11 cellular contexts compared by ENCODE assay signal in genomic region chr2:54470241-54470938, GRCh38. TPM values are rescaled to one million over a fixed set of nuclear protein-coding genes. Genes with fewer than 3 reads are reported as not detected.
DNase-seq lines count a peak whose midpoint lies in the region; ATAC-seq, FAIRE-seq and TF ChIP-seq lines count a peak whose summit lies in the region.
"Had no signal": no experiment of that assay in that cellular context is flagged by ENCODE, and none has a peak within 500 bp of the region (broad histone marks: within the 10 kb centered on the region; RNA-seq: fewer than 3 reads in every experiment).

No MANE protein-coding gene starts in this region.

- H3K9ac ChIP-seq in BLaER1 treated with 17β-estradiol and CSF1 and Interleukin-3, amounts not matched to agents 10 nM and 100 nM: no peak overlapping the region
- H3K9ac ChIP-seq in rectal smooth muscle tissue (ENCODE audit: low read length): no peak overlapping the region

- 40% methylated on average over 7 of the region's 7 CpGs for WGBS in prostate gland

- ATAC-seq in HG02678 (IDR thresholded peaks at IDR 0.05; ENCODE audit: unreplicated experiment): no peak

- no peak overlapping the region for H3K4me3 ChIP-seq in BLaER1 treated with 17β-estradiol and CSF1 and Interleukin-3, amounts not matched to agents 10 nM and 100 nM
- H3K4me3 ChIP-seq in fibroblast of villous mesenchyme (ENCODE audit: low read depth, low read length): no peak overlapping the region
- H3K4me3 ChIP-seq in rectal smooth muscle tissue (ENCODE audit: low read length): no peak overlapping the region
- H3K4me3 ChIP-seq in prostate gland: no peak overlapping the region

- no peaks in the 10 kb centered on the region for H3K9me3 ChIP-seq in BLaER1 treated with 17β-estradiol and CSF1 and Interleukin-3, amounts not matched to agents 10 nM and 100 nM (replicated peaks in 1 of 11)
- H3K9me3 ChIP-seq in prostate gland: no peaks in the 10 kb centered on the region

- no peak overlapping the region; a peak in 1 of 22 replicates for H3K27ac ChIP-seq in BLaER1 treated with 17β-estradiol and CSF1 and Interleukin-3, amounts not matched to agents 10 nM and 100 nM
- H3K27ac ChIP-seq in rectal smooth muscle tissue (ENCODE audit: low read depth, low read length) (peak overlapping the region; percentile 14), prostate gland (peak overlapping the region in 1 of 2 donors; percentile 18)

- H4K20me1 ChIP-seq in BLaER1 treated with 17β-estradiol and CSF1 and Interleukin-3, amounts not matched to agents 10 nM and 100 nM: no peaks in the 10 kb centered on the region

- intact Hi-C loops in prostate gland (cut with DNase I): no loop called here

- DNase-seq in RPMI7951 (ENCODE audit: low read depth): peak; percentile 75
- peak; percentile 84 for DNase-seq in fibroblast of villous mesenchyme (ENCODE audit: low read depth)
- DNase-seq in prostate gland (ENCODE audit: low spot score): no peak
- DNase-seq in D721Med (ENCODE audit: insufficient read length, low spot score): no peak
- no peak for DNase-seq in globus pallidus (ENCODE audit: low spot score)
- DNase-seq: activated CD4-positive, alpha-beta T cell treated with anti-CD3 and anti-CD28 coated beads for 48 hours; stimulated activated CD4-positive, alpha-beta T cell treated with anti-CD3 and anti-CD28 coated beads, Interleukin-1b, Interleukin-23, amount 100 ng/mL, for 48 hours had no signal

- H3K36me3 ChIP-seq in BLaER1 treated with 17β-estradiol and CSF1 and Interleukin-3, amounts not matched to agents 10 nM and 100 nM: no peaks in the 10 kb centered on the region
- H3K36me3 ChIP-seq in rectal smooth muscle tissue (ENCODE audit: control insufficient read depth, insufficient read depth, low read length) (no peaks in the 10 kb centered on the region), prostate gland (no peaks in the 10 kb centered on the region)

- no peak for FAIRE-seq in D721Med (lab: Jason Lieb, UNC)
- FAIRE-seq: islet of Langerhans had no signal

- H3K4me2 ChIP-seq in BLaER1 treated with 17β-estradiol and CSF1 and Interleukin-3, amounts not matched to agents 10 nM and 100 nM: peak overlapping the region in 7 of 11 experiments; percentile 32 to 66 (median 44); a peak in 8 of 22 replicates

- no peaks in the 10 kb centered on the region for H3K27me3 ChIP-seq in BLaER1 treated with 17β-estradiol and CSF1 and Interleukin-3, amounts not matched to agents 10 nM and 100 nM
- no peaks in the 10 kb centered on the region for H3K27me3 ChIP-seq in rectal smooth muscle tissue (ENCODE audit: control insufficient read depth, insufficient read depth, low read length)
- no peaks in the 10 kb centered on the region for H3K27me3 ChIP-seq in prostate gland (replicated peaks; ENCODE audit: insufficient read depth)

- H3K4me1 ChIP-seq in BLaER1 treated with 17β-estradiol and CSF1 and Interleukin-3, amounts not matched to agents 10 nM and 100 nM: peaks cover 0 to 24% (median 10%) of the 10 kb centered on the region in 10 experiments; a peak in 15 of 20 replicates
- peaks cover 19% of the 10 kb centered on the region for H3K4me1 ChIP-seq in rectal smooth muscle tissue (ENCODE audit: control insufficient read depth, insufficient read depth, low read length)
- H3K4me1 ChIP-seq in prostate gland (replicated peaks): peaks cover 6% of the 10 kb centered on the region

- TF ChIP-seq POLR2A in prostate gland (IDR thresholded peaks at IDR 0.05): no peak

- TF ChIP-seq CTCF in fibroblast of villous mesenchyme (IDR thresholded peaks at IDR 0.05; ENCODE audit: insufficient read depth, low read depth, low read length) (no peak), prostate gland (IDR thresholded peaks at IDR 0.05) (no peak), D721Med (IDR thresholded peaks at IDR 0.05; ENCODE audit: insufficient read depth, missing control alignments) (no peak)

RNA-seq across cellular contexts. Expression of gene SPTBN1, which starts 14.3 kb away (rescaled TPM):
- 120 and 129 TPM in 2 replicates for total RNA-seq in RPMI7951 (2014; rRNA removed; shearing (Covaris generic))
- 181 and 200 TPM in 2 replicates for total RNA-seq in fibroblast of villous mesenchyme
- total RNA-seq in prostate gland: 100 to 1,000 TPM; 146 to 348 TPM

Comparison
In these comparisons a context has a peak if more than half of its experiments do, and no peak if none do; other contexts are left out.
1. DNase-seq: peak in RPMI7951 (single experiment) and fibroblast of villous mesenchyme (single experiment); none in prostate gland (single experiment), D721Med (single experiment) and globus pallidus (single experiment).